Comparison of ENCODE assay signal across 7 cellular contexts in the genomic region with DNA sequence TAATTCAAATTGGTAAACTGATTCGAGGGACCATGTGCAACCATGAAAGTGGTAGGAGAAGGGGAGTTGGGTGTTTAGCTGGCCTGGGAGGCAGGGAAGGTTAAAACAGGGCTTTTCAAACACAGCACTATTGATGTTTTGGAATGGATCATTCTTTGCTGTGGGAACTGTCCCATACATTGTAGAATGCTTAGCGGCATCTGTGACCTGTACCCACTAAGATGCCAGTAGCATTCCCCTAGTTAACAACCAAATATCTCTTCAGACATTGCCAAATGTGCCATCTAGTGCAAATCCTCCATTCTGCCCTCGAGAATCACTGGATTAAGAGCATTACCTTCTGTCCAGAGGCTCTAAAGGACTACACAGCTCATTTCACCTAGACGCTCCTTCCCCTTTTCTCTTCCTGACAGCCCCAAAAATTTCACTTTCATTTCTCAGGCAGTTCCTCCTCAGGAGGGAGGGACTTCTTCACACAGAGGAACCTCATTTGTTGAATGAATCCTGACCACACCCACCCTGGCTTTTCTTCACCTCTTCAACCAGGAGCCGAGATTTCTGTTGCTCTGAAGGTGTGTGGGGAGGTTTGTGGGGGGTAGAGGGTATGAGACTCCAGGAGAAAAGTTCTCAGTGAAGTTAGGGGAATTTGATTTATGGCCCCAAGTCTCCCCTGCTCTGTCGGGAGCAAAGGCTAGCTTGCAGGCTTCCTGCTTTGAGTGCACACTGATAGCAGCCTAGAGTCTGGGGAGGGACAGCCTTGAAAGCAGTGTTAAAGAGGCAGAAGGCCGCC. TPM values are rescaled to one million over a fixed set of nuclear protein-coding genes. Genes with fewer than 3 reads are reported as not detected.
DNase-seq lines count a peak whose midpoint lies in the region; ATAC-seq, FAIRE-seq and TF ChIP-seq lines count a peak whose summit lies in the region.

A gene with protein sequence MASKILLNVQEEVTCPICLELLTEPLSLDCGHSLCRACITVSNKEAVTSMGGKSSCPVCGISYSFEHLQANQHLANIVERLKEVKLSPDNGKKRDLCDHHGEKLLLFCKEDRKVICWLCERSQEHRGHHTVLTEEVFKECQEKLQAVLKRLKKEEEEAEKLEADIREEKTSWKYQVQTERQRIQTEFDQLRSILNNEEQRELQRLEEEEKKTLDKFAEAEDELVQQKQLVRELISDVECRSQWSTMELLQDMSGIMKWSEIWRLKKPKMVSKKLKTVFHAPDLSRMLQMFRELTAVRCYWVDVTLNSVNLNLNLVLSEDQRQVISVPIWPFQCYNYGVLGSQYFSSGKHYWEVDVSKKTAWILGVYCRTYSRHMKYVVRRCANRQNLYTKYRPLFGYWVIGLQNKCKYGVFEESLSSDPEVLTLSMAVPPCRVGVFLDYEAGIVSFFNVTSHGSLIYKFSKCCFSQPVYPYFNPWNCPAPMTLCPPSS (plus strand): TSS at position 513 of the 790 bp plus-strand sequence. CDS start 7,331 bp downstream, outside the sequence.

- H3K4me1 ChIP-seq in gastroesophageal sphincter (peaks cover 11 to 36% (median 18%) of the 10 kb centered on the region in 3 donors), ovary (ENCODE audit: insufficient read depth) (peaks cover 10% of the 10 kb centered on the region), upper lobe of right lung (peaks cover 28% of the 10 kb centered on the region)

- no peak for TF ChIP-seq EP300 in gastroesophageal sphincter (IDR thresholded peaks at IDR 0.05)
- TF ChIP-seq EP300 in ovary (IDR thresholded peaks at IDR 0.05), result no peak

- no peak for TF ChIP-seq POLR2A in gastroesophageal sphincter (IDR thresholded peaks at IDR 0.05)
- TF ChIP-seq POLR2A in ovary (IDR thresholded peaks at IDR 0.05), result no peak

- H3K27ac ChIP-seq in gastroesophageal sphincter (peak within 1 kb of the TSS; percentile 40 to 78 (median 68)), ovary (peak within 1 kb of the TSS in 1 of 2 donors; percentile 16), upper lobe of right lung (peak within 1 kb of the TSS; percentile 85)

- H3K27me3 ChIP-seq in gastroesophageal sphincter (no peaks in the 10 kb centered on the region), ovary (no peaks in the 10 kb centered on the region), upper lobe of right lung (no peaks in the 10 kb centered on the region)

- H3K36me3 ChIP-seq in gastroesophageal sphincter (no peaks in the 10 kb centered on the region), ovary (no peaks in the 10 kb centered on the region), upper lobe of right lung (no peaks in the 10 kb centered on the region)

- ATAC-seq in GM18909 (IDR thresholded peaks at IDR 0.05; ENCODE audit: poor library complexity, unreplicated experiment) (peak; percentile 97), HG03064 (IDR thresholded peaks at IDR 0.05; ENCODE audit: low read depth, unreplicated experiment) (peak; percentile 98), gastroesophageal sphincter (peak; percentile 87), upper lobe of right lung (peak; percentile 96)

- FAIRE-seq in RCC 7860 (lab: Jason Lieb, UNC), result peak; percentile 80

- peak within 1 kb of the TSS; percentile 58 to 67 for H3K4me3 ChIP-seq in gastroesophageal sphincter
- H3K4me3 ChIP-seq in ovary, result peak within 1 kb of the TSS; percentile 54
- peak within 1 kb of the TSS; percentile 69 for H3K4me3 ChIP-seq in upper lobe of right lung

- H3K9me3 ChIP-seq in gastroesophageal sphincter (no peaks in the 10 kb centered on the region), ovary (no peaks in the 10 kb centered on the region), upper lobe of right lung (no peaks in the 10 kb centered on the region)

- WGBS in gastroesophageal sphincter (ENCODE audit: low coverage in 1 of 2), 2 donors, result 8 to 24% methylated on average over 2 to 5 of the region's 7 CpGs
- 10 to 18% (median 13%) methylated on average over 7 of the region's 7 CpGs for WGBS in ovary, 3 donors

- intact Hi-C loops in ovary (cut with DNase I), result no loop called here
- intact Hi-C loops in upper lobe of right lung (cut with DNase I), result no loop called here

- DNase-seq in RCC 7860 (ENCODE audit: low spot score), result peak; percentile 29
- DNase-seq in activated gamma-delta T cell treated with anti-CD3 and anti-CD28 coated beads, Interleukin-2, amount 50 U/mL, for 16 hours (ENCODE audit: low read depth), result peak; percentile 33
- peak; percentile 29 to 56 (median 53) for DNase-seq in ovary
- no peak for DNase-seq in upper lobe of right lung

- TF ChIP-seq CTCF in gastroesophageal sphincter (IDR thresholded peaks at IDR 0.05), result peak in 1 of 4 experiments; percentile 11
- no peak for TF ChIP-seq CTCF in ovary (IDR thresholded peaks at IDR 0.05)
- no peak for TF ChIP-seq CTCF in upper lobe of right lung (IDR thresholded peaks at IDR 0.05)

RNA-seq across cellular contexts. Expression of the gene that starts here (rescaled TPM):
- total RNA-seq in gastroesophageal sphincter (1 to 10 TPM; 3.8 to 9.2 (median 4.5) TPM), ovary (1 to 10 TPM; 4.7 to 8.8 (median 6.1) TPM), upper lobe of right lung (10.4 TPM)
- polyA plus RNA-seq in ovary, result 10 to 100 TPM in 1 of 2 donors, 1 to 10 TPM in 1; 7.2 to 16.6 TPM
